ENCODE assay signal across 20 cellular contexts in genomic region chr14:67527756-67528155, GRCh38. TPM values are rescaled to one million over a fixed set of nuclear protein-coding genes. Genes with fewer than 3 reads are reported as not detected.
"Had no signal": no experiment of that assay in that cellular context is flagged by ENCODE, and none has a peak within 500 bp of the region (broad histone marks: within the 10 kb centered on the region; RNA-seq: fewer than 3 reads in every experiment).

No MANE protein-coding gene starts in this region.

- H3K9me3 Mint-ChIP-seq: endodermal cell; naive thymus-derived CD8-positive, alpha-beta T cell had no signal

- H3K36me3 Mint-ChIP-seq: naive thymus-derived CD8-positive, alpha-beta T cell had no signal

- H3K27ac Mint-ChIP-seq: endodermal cell; naive thymus-derived CD8-positive, alpha-beta T cell; progenitor cell of endocrine pancreas had no signal

- H3K27me3 Mint-ChIP-seq: progenitor cell of endocrine pancreas had no signal

- H3K4me3 Mint-ChIP-seq: endodermal cell; naive thymus-derived CD8-positive, alpha-beta T cell had no signal

- H3K27ac ChIP-seq: colonic mucosa, heart left ventricle, ovary, suprapubic skin, tibial nerve, upper lobe of right lung had no signal

- DNase-seq: cerebellar nuclear complex; colonic mucosa; dermis blood vessel endothelial cell; effector CD4-positive, alpha-beta T cell; endodermal cell; erythroblast; heart left ventricle; hippocampal formation; kidney glomerular epithelial cell; mucosa of descending colon; naive thymus-derived CD8-positive, alpha-beta T cell; ovary; right cardiac atrium; stimulated activated CD4-positive, alpha-beta T cell treated with anti-CD3 and anti-CD28 coated beads, Interleukin-2, amount 100 ng/mL, for 48 hours; stimulated activated naive CD4-positive, alpha-beta T cell treated with Interleukin-2 at 50 U/mL for 16 hours; upper lobe of right lung had no signal

- ATAC-seq: heart left ventricle; naive thymus-derived CD8-positive, alpha-beta T cell; right cardiac atrium; upper lobe of right lung had no signal

- H3K27me3 ChIP-seq: colonic mucosa, ovary had no signal

RNA-seq across cellular contexts. Expression of gene TMEM229B, which starts 39.2 kb away (rescaled TPM):
- total RNA-seq: endothelial cell of umbilical vein had no signal
